Comparison of ENCODE assay signal across 9 cellular contexts in the genomic region with DNA sequence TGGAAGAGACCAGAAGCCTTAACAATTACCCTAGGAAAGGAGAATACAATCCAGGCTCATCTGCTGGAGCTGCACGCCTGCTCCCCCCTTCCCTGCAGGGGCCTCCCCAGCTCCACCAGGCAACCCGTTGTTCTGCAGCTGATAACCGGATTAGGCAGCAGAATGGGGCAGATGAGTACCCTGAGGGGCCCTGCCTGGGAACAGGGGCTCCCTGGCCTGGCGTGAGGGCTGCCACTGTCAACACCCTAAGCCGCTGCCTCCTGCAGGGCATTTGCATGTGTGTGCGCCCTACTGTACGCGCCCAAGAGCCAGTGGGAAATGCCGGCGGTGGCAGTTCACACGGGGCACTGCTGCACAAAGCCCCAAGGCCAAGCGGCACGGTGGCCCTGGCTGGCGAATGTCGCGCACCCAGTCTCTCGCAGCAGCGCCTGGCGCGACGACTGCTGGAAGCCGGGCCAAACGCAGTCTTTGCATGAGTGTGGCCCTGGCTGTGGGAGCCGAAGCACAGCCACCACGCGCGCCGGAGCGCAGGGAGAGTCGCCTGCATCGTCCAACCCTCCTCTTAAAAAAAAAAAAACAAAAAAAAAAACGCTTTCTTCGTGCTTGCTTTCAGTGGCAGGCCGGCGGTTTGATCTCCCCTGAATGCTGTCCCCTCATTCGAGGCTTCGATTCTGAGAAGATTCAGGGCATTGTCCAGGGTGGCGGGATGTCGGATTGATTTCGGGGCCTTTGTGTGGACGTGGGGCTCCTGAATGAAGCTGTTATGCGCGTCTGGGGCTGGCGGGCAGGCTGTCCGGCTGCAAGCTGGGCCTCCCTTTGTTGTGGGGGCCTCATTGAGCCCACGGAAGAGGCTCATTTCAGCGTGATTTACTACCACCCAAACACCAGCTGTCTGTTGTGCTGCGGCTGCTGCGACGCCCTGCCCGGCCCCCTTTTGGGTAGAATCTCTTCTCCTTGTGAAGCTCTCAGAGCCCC.
A peak's percentile ranks its signal among the peaks of the same experiment; 100 is the strongest.
DNase-seq lines count a peak whose midpoint lies in the region; ATAC-seq, FAIRE-seq and TF ChIP-seq lines count a peak whose summit lies in the region.
"Had no signal": no experiment of that assay in that cellular context is flagged by ENCODE, and none has a peak within 500 bp of the region (broad histone marks: within the 10 kb centered on the region; RNA-seq: fewer than 3 reads in every experiment).

No MANE protein-coding gene starts in this region.

- no peak for TF ChIP-seq POLR2A in GM12892 (IDR thresholded peaks at IDR 0.05; ENCODE audit: low read depth, low read length)

- in situ Hi-C loops in HAP-1 (cut with MboI; ENCODE audit: low sequenced_read_pairs): no loop called here

- H3K9me3 ChIP-seq in right cardiac atrium (ENCODE audit: control insufficient read depth, low read length): no peaks in the 10 kb centered on the region
- no peaks in the 10 kb centered on the region for H3K9me3 ChIP-seq in HAP-1

- H3K36me3 ChIP-seq in HAP-1 (replicated peaks): no peaks in the 10 kb centered on the region

- H3K4me1 ChIP-seq in right cardiac atrium (ENCODE audit: control insufficient read depth, insufficient read depth, low read length): peaks cover 8% of the 10 kb centered on the region
- H3K4me1 ChIP-seq in HAP-1: no peaks in the 10 kb centered on the region

- intact Hi-C loops in right cardiac atrium (cut with DNase I): loop anchor here in 1 of 4 donors (10.0 kb wide), 1 partner anchor 50 kb away; no protein-coding TSS in a partner anchor
- intact Hi-C loops in posterior cingulate gyrus (cut with DNase I): no loop called here

- H3K4me3 ChIP-seq in right cardiac atrium (ENCODE audit: low read length) (no peak overlapping the region), HAP-1 (no peak overlapping the region)

- 64% methylated on average over 51 of the region's 51 CpGs for WGBS in right cardiac atrium

- ATAC-seq in right cardiac atrium: peak; percentile 24 to 55

- no peaks in the 10 kb centered on the region for H3K27me3 ChIP-seq in right cardiac atrium (ENCODE audit: control insufficient read depth, insufficient read depth)
- H3K27me3 ChIP-seq in HAP-1 (ENCODE audit: low read depth): no peaks in the 10 kb centered on the region

- no peak overlapping the region for H3K27ac ChIP-seq in right cardiac atrium (ENCODE audit: low read length)

- DNase-seq in ELF-1 (ENCODE audit: low read depth, low spot score): peak; percentile 69
- peak; percentile 86 for DNase-seq in SK-N-DZ (ENCODE audit: low spot score)
- DNase-seq in right cardiac atrium: peak; percentile 28 to 82 (median 79)
- peak; percentile 44 to 94 (median 69) for DNase-seq in posterior cingulate gyrus
- no peak for DNase-seq in SIG-M5 (lab: John Stamatoyannopoulos, UW)
- no peak for DNase-seq in GM12892 (ENCODE audit: insufficient read length)
- no peak for DNase-seq in GM19239 (ENCODE audit: insufficient read length, low spot score)
- DNase-seq in HAP-1 (ENCODE audit: low spot score in 2 of 2): no peak
- DNase-seq: activated CD4-positive, alpha-beta T cell treated with anti-CD3 and anti-CD28 coated beads for 48 hours had no signal

- FAIRE-seq in GM12892 (lab: Jason Lieb, UNC): no peak
- no peak for FAIRE-seq in GM19239 (lab: Jason Lieb, UNC)

Comparison
In these comparisons a context has a peak if more than half of its experiments do, and no peak if none do; other contexts are left out.
1. DNase-seq: peak in ELF-1 (single experiment), SK-N-DZ (single experiment), right cardiac atrium (3 of 3) and posterior cingulate gyrus (10 of 10); none in SIG-M5 (single experiment), GM12892 (single experiment), GM19239 (single experiment) and HAP-1 (0 of 2).